ENCODE assay signal across 9 cellular contexts in genomic region chr17:4327638-4328037, GRCh38. TPM values are rescaled to one million over a fixed set of nuclear protein-coding genes. Genes with fewer than 3 reads are reported as not detected.
DNase-seq lines count a peak whose midpoint lies in the region; ATAC-seq and TF ChIP-seq lines count a peak whose summit lies in the region.
"Had no signal": no experiment of that assay in that cellular context is flagged by ENCODE, and none has a peak within 500 bp of the region (broad histone marks: within the 10 kb centered on the region; RNA-seq: fewer than 3 reads in every experiment).

No MANE protein-coding gene starts in this region.

- H3K27me3 ChIP-seq in H9 (ENCODE audit: insufficient read depth, low read length) (no peaks in the 10 kb centered on the region), SJSA1 (replicated peaks) (no peaks in the 10 kb centered on the region), thyroid gland (no peaks in the 10 kb centered on the region)

- no peaks in the 10 kb centered on the region for H3K9me3 ChIP-seq in H9 (ENCODE audit: control insufficient read depth, low read depth, low read length)
- H3K9me3 ChIP-seq in SJSA1 (replicated peaks): no peaks in the 10 kb centered on the region
- H3K9me3 ChIP-seq in thyroid gland: no peaks in the 10 kb centered on the region

- intact Hi-C loops in thyroid gland (cut with DNase I): no loop called here

- no peak overlapping the region for H2BK120ac ChIP-seq in H9 (ENCODE audit: low read depth, low read length, poor library complexity, severe bottlenecking)

- H3K23me2 ChIP-seq in H9 (ENCODE audit: insufficient read length, low read depth, low read length, poor library complexity, severe bottlenecking): no peaks in the 10 kb centered on the region

- no peak overlapping the region for H2BK12ac ChIP-seq in H9 (ENCODE audit: insufficient read length, low read depth, low read length)

- no peak overlapping the region for H2BK20ac ChIP-seq in H9 (ENCODE audit: low read depth, low read length, poor library complexity, severe bottlenecking)

- H3K4me1 ChIP-seq in H9 (ENCODE audit: insufficient read depth, low read length) (peaks cover under 1% of the 10 kb centered on the region; the same call in 1 of the 2 replicates), SJSA1 (replicated peaks) (peaks cover 52% of the 10 kb centered on the region), thyroid gland (no peaks in the 10 kb centered on the region)

- no peak overlapping the region for H4K8ac ChIP-seq in H9 (replicated peaks; ENCODE audit: insufficient read length, low read depth, low read length)

- H4K5ac ChIP-seq in H9 (ENCODE audit: insufficient read length, low read depth, low read length): no peak overlapping the region

- H3K4me3 ChIP-seq in SJSA1 (no peak overlapping the region), fibroblast of villous mesenchyme (ENCODE audit: low read depth, low read length) (no peak overlapping the region), thyroid gland (replicated peaks in 1 of 3) (no peak overlapping the region)

- H4K20me1 ChIP-seq in H9 (ENCODE audit: control insufficient read depth, insufficient read depth, insufficient read length): no peaks in the 10 kb centered on the region

- peak overlapping the region in 2 of 3 experiments; percentile 4 to 46; a peak in 3 of 7 replicates for H3K27ac Mint-ChIP-seq in H9
- H3K27ac Mint-ChIP-seq in stimulated activated effector memory CD8-positive, alpha-beta T cell treated with anti-CD3 and anti-CD28 coated beads, Interleukin-12 subunit alpha, Interleukin-12 subunit beta, amount 100 ng/mL, for 72 hours: peak overlapping the region; percentile 14

- H3K18ac ChIP-seq in H9 (ENCODE audit: insufficient read length, low read depth, low read length): no peak overlapping the region

- H3K79me2 ChIP-seq in H9 (ENCODE audit: insufficient read depth, low read length): peaks cover 46% of the 10 kb centered on the region; the same call in 1 of the 2 replicates

- no peak for TF ChIP-seq POLR2A in thyroid gland (IDR thresholded peaks at IDR 0.05)

- no peak overlapping the region for H4K91ac ChIP-seq in H9 (ENCODE audit: insufficient read length, low read depth, low read length)

- peaks cover 16 to 35% (median 22%) of the 10 kb centered on the region in 3 experiments; a peak in 6 of 7 replicates for H3K36me3 Mint-ChIP-seq in H9 (ENCODE audit: insufficient read depth in 1 of 3, low read depth in 3 of 3)
- H3K36me3 Mint-ChIP-seq in stimulated activated effector memory CD8-positive, alpha-beta T cell treated with anti-CD3 and anti-CD28 coated beads, Interleukin-12 subunit alpha, Interleukin-12 subunit beta, amount 100 ng/mL, for 72 hours: peaks cover 20% of the 10 kb centered on the region

- peaks cover 6% of the 10 kb centered on the region for H3K79me1 ChIP-seq in H9 (ENCODE audit: insufficient read depth, low read depth, low read length, poor library complexity, severe bottlenecking)

- no peak overlapping the region for H3K9ac ChIP-seq in H9 (ENCODE audit: extremely low read depth, insufficient read length, low read length)

- no CpG with 5 or more reads among the region's 5 CpGs for WGBS in H9 (ENCODE audit: extremely low coverage, insufficient read length, low lambda C conversion rate)
- WGBS in thyroid gland, 2 donors: 84 to 91% methylated on average over 5 of the region's 5 CpGs

- H2BK15ac ChIP-seq in H9 (ENCODE audit: low read depth, low read length): no peak overlapping the region

- no peak overlapping the region for H2AFZ ChIP-seq in H9 (ENCODE audit: low read length)

- H3K4me3 Mint-ChIP-seq in H9: no peak overlapping the region
- no peak overlapping the region for H3K4me3 Mint-ChIP-seq in stimulated activated effector memory CD8-positive, alpha-beta T cell treated with anti-CD3 and anti-CD28 coated beads, Interleukin-12 subunit alpha, Interleukin-12 subunit beta, amount 100 ng/mL, for 72 hours

- no peak for TF ChIP-seq CTCF in H9 (conservative IDR thresholded peaks at IDR 0.05)
- TF ChIP-seq CTCF in fibroblast of villous mesenchyme (IDR thresholded peaks at IDR 0.05; ENCODE audit: insufficient read depth, low read depth, low read length): no peak
- TF ChIP-seq CTCF in thyroid gland (IDR thresholded peaks at IDR 0.05): no peak

- no peaks in the 10 kb centered on the region for H3K27me3 Mint-ChIP-seq in H9 (ENCODE audit: low read depth)

- H3K4me2 ChIP-seq in H9 (ENCODE audit: insufficient read depth, insufficient read length, low read length): no peak overlapping the region

- H3K14ac ChIP-seq in H9 (ENCODE audit: insufficient read depth, low read length): no peak overlapping the region

- no peak overlapping the region for H3T11ph ChIP-seq in H9 (ENCODE audit: low read length)

- peaks cover 48 to 52% of the 10 kb centered on the region in 2 experiments for H3K4me1 Mint-ChIP-seq in H9
- peaks cover 44% of the 10 kb centered on the region for H3K4me1 Mint-ChIP-seq in stimulated activated effector memory CD8-positive, alpha-beta T cell treated with anti-CD3 and anti-CD28 coated beads, Interleukin-12 subunit alpha, Interleukin-12 subunit beta, amount 100 ng/mL, for 72 hours

- no peak for DNase-seq in H9
- peak; percentile 51 to 75 for DNase-seq in SJSA1 (ENCODE audit: low read depth in 1 of 2, low spot score in 2 of 2)
- DNase-seq in fibroblast of villous mesenchyme (ENCODE audit: low read depth): peak; percentile 54
- no peak for DNase-seq in stimulated activated effector memory CD8-positive, alpha-beta T cell treated with anti-CD3 and anti-CD28 coated beads, Interleukin-12 subunit alpha, Interleukin-12 subunit beta, amount 100 ng/mL, for 72 hours (ENCODE audit: low spot score in 2 of 2)
- DNase-seq in thyroid gland: no peak
- DNase-seq: activated CD8-positive, alpha-beta memory T cell treated with anti-CD3 and anti-CD28 coated beads, Interleukin-2, amount 50 U/mL, for 48 hours; cerebellar nuclear complex had no signal

- H2BK5ac ChIP-seq in H9 (ENCODE audit: insufficient read length, low read length): no peak overlapping the region

- H3K36me3 ChIP-seq in SJSA1: peaks cover 4% of the 10 kb centered on the region; the same call in 1 of the 2 replicates
- H3K36me3 ChIP-seq in thyroid gland: no peaks in the 10 kb centered on the region

- H3K9me3 Mint-ChIP-seq in H9: peaks cover 0 to 7% of the 10 kb centered on the region in 2 experiments; a peak in 2 of 5 replicates
- no peaks in the 10 kb centered on the region for H3K9me3 Mint-ChIP-seq in stimulated activated effector memory CD8-positive, alpha-beta T cell treated with anti-CD3 and anti-CD28 coated beads, Interleukin-12 subunit alpha, Interleukin-12 subunit beta, amount 100 ng/mL, for 72 hours

- H3K23ac ChIP-seq in H9 (ENCODE audit: insufficient read length, low read depth, low read length): no peak overlapping the region

- H2AK5ac ChIP-seq in H9 (ENCODE audit: insufficient read length, low read length): no peak overlapping the region

- H3K4ac ChIP-seq in H9 (ENCODE audit: low read depth, low read length): no peak overlapping the region

- H3K27ac ChIP-seq in H9 (ENCODE audit: insufficient read length, low read depth, low read length) (no peak overlapping the region), SJSA1 (peak overlapping the region; percentile 63), thyroid gland (no peak overlapping the region)

- no peak for ATAC-seq in stimulated activated effector memory CD8-positive, alpha-beta T cell treated with anti-CD3 and anti-CD28 coated beads, Interleukin-12 subunit alpha, Interleukin-12 subunit beta, amount 100 ng/mL, for 72 hours
- ATAC-seq in GM19395 (IDR thresholded peaks at IDR 0.05; ENCODE audit: unreplicated experiment) (no peak), HG02588 (IDR thresholded peaks at IDR 0.05; ENCODE audit: unreplicated experiment) (no peak)

- H3K56ac ChIP-seq in H9 (ENCODE audit: insufficient read length, low read depth, low read length): no peak overlapping the region

RNA-seq across cellular contexts. Expression of gene UBE2G1, which starts 38.8 kb away (rescaled TPM):
- total RNA-seq in H9 (2021) (185 and 188 TPM in 2 replicates), fibroblast of villous mesenchyme (37.7 and 45.3 TPM in 2 replicates), thyroid gland (10 to 100 TPM; 39.1 to 58.0 (median 49.4) TPM)
- 39.8 and 50.6 TPM in 2 replicates for total RNA-seq in SJSA1 (2014; rRNA removed; shearing (Covaris generic))

Comparison
In these comparisons a context has a peak if more than half of its experiments do, and no peak if none do; other contexts are left out.
1. DNase-seq: peak in SJSA1 (2 of 2) and fibroblast of villous mesenchyme (single experiment); none in H9 (single experiment), stimulated activated effector memory CD8-positive, alpha-beta T cell treated with anti-CD3 and anti-CD28 coated beads, Interleukin-12 subunit alpha, Interleukin-12 subunit beta, amount 100 ng/mL, for 72 hours (0 of 2) and thyroid gland (0 of 2).